23 cellular contexts compared by ENCODE assay signal in genomic region chr3:98800401-98800800, GRCh38. TPM values are rescaled to one million over a fixed set of nuclear protein-coding genes. Genes with fewer than 3 reads are reported as not detected.
"Had no signal": no experiment of that assay in that cellular context is flagged by ENCODE, and none has a peak within 500 bp of the region (broad histone marks: within the 10 kb centered on the region; RNA-seq: fewer than 3 reads in every experiment).

No MANE protein-coding gene starts in this region.

- H3K4me1 ChIP-seq: heart right ventricle, left lung, spleen, upper lobe of right lung had no signal

- H3K27ac ChIP-seq: coronary artery, heart right ventricle, left lung, spleen, upper lobe of right lung, VCaP had no signal

- H3K27me3 ChIP-seq: heart right ventricle, left lung, spleen, upper lobe of right lung had no signal

- H3K9me3 ChIP-seq: heart right ventricle, left lung, spleen, upper lobe of right lung had no signal

- DNase-seq: activated CD4-positive, alpha-beta T cell treated with anti-CD3 and anti-CD28 coated beads, Interleukin-2, amount 10 ng/mL, durations not matched to agents 7 days and 5 days; activated CD8-positive, alpha-beta memory T cell treated with anti-CD3 and anti-CD28 coated beads, Interleukin-2, amount 10 ng/mL, durations not matched to agents 7 days and 5 days; activated CD8-positive, alpha-beta T cell treated with anti-CD3 and anti-CD28 coated beads for 36 hours; activated effector memory CD4-positive, alpha-beta T cell treated with anti-CD3 and anti-CD28 coated beads, Interleukin-2, amount 50 U/mL, for 16 hours; activated naive CD4-positive, alpha-beta T cell treated with anti-CD3 and anti-CD28 coated beads, Interleukin-2, amount 10 ng/mL, durations not matched to agents 7 days and 5 days; activated naive CD8-positive, alpha-beta T cell treated with anti-CD3 and anti-CD28 coated beads, Interleukin-2, amount 50 U/mL, for 24 hours; activated T-cell treated with anti-CD3 and anti-CD28 coated beads for 4 hours; anterior cingulate cortex; cerebellar nuclear complex; heart right ventricle; islet precursor cell; left lung; naive thymus-derived CD8-positive, alpha-beta T cell; retina; spleen; stimulated activated CD4-positive, alpha-beta T cell treated with anti-CD3 and anti-CD28 coated beads, Interleukin-4, amount 100 ng/mL, for 1 hour; stimulated activated naive CD4-positive, alpha-beta T cell; T-cell; upper lobe of right lung had no signal

- H3K4me3 ChIP-seq: coronary artery, heart right ventricle, left lung, lung, spleen, upper lobe of right lung had no signal

- ATAC-seq: activated CD4-positive, CD25-positive, alpha-beta regulatory T cell treated with anti-CD3 and anti-CD28 coated beads, Interleukin-2, amount 50 U/mL, for 24 hours; activated CD8-positive, alpha-beta memory T cell treated with anti-CD3 and anti-CD28 coated beads, Interleukin-2, amount 10 ng/mL, durations not matched to agents 7 days and 5 days; activated CD8-positive, alpha-beta T cell treated with anti-CD3 and anti-CD28 coated beads for 36 hours; activated naive CD8-positive, alpha-beta T cell treated with anti-CD3 and anti-CD28 coated beads, Interleukin-2, amount 50 U/mL, for 24 hours; left lung; naive thymus-derived CD8-positive, alpha-beta T cell; T-cell; upper lobe of right lung had no signal

RNA-seq across cellular contexts. Expression of gene ST3GAL6, which starts 37.3 kb away (rescaled TPM):
- total RNA-seq: activated CD8-positive, alpha-beta T cell treated with anti-CD3 and anti-CD28 coated beads for 36 hours; naive thymus-derived CD8-positive, alpha-beta T cell had no signal
- polyA plus RNA-seq: naive thymus-derived CD8-positive, alpha-beta T cell had no signal
